ENCODE assay signal across 19 cellular contexts in the genomic region with DNA sequence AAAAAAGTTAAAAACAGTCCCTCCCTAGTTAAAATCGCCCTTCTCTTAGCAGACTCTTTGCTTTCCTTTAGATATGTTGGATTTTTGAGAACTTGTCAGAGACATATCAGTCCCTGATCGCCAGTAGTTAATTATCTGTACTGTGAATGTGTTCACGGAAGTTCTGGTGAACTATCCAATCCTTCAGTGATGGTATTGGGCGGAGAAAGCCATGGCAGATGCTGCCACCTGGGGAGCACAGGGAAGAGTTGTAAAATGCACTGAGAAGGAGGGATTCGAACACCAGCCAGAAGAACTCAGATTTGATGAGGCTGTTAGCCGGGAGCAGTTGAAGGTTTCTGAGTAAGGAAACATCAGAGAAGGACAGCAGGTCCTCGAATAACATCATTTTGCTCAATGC. TPM values are rescaled to one million over a fixed set of nuclear protein-coding genes. Genes with fewer than 3 reads are reported as not detected.
DNase-seq lines count a peak whose midpoint lies in the region; ATAC-seq and TF ChIP-seq lines count a peak whose summit lies in the region.
"Had no signal": no experiment of that assay in that cellular context is flagged by ENCODE, and none has a peak within 500 bp of the region (broad histone marks: within the 10 kb centered on the region; RNA-seq: fewer than 3 reads in every experiment).

No MANE protein-coding gene starts in this region.

- no peak overlapping the region for H3K9ac ChIP-seq in OCI-LY3 (ENCODE audit: low read length)

- no peak overlapping the region for H3K4me3 ChIP-seq in OCI-LY3 (ENCODE audit: low read length)
- no peak overlapping the region for H3K4me3 ChIP-seq in WERI-Rb-1 (ENCODE audit: low read depth, low read length)
- H3K4me3 ChIP-seq in spleen, result no peak overlapping the region
- no peak overlapping the region for H3K4me3 ChIP-seq in left lung

- H3K27me3 ChIP-seq in OCI-LY3 (ENCODE audit: low read depth, low read length), result no peaks in the 10 kb centered on the region
- H3K27me3 ChIP-seq in WERI-Rb-1 (ENCODE audit: insufficient read depth, low read depth, severe bottlenecking), result no peaks in the 10 kb centered on the region
- no peaks in the 10 kb centered on the region for H3K27me3 ChIP-seq in spleen (replicated peaks in 1 of 7)
- no peaks in the 10 kb centered on the region for H3K27me3 ChIP-seq in left lung

- intact Hi-C loops in Calu3 (cut with micrococcal nuclease; ENCODE audit: unreplicated experiment), result no loop called here
- intact Hi-C loops in spleen (cut with DNase I; ENCODE audit: low total_unique reads), result no loop called here
- intact Hi-C loops in left lung (cut with DNase I), result no loop called here

- H3K36me3 ChIP-seq in OCI-LY3 (replicated peaks; ENCODE audit: low read depth, low read length) (no peaks in the 10 kb centered on the region), WERI-Rb-1 (no peaks in the 10 kb centered on the region), spleen (peaks cover 0 to 5% (median 1%) of the 10 kb centered on the region in 6 donors), left lung (peaks cover 0 to 5% of the 10 kb centered on the region in 2 donors)

- H3K9me3 ChIP-seq in OCI-LY3 (ENCODE audit: insufficient read depth, low read length) (no peaks in the 10 kb centered on the region), WERI-Rb-1 (ENCODE audit: severe bottlenecking) (no peaks in the 10 kb centered on the region), spleen (no peaks in the 10 kb centered on the region), left lung (no peaks in the 10 kb centered on the region)

- no peaks in the 10 kb centered on the region for H3K36me3 Mint-ChIP-seq in Calu3 (ENCODE audit: insufficient read depth, unreplicated experiment)
- peaks cover 8% of the 10 kb centered on the region for H3K36me3 Mint-ChIP-seq in mesothelial cell of epicardium
- H3K36me3 Mint-ChIP-seq in stimulated activated memory B cell treated with anti-CD40 and anti-IgM and Interleukin-4, amounts not matched to agents 10 μg/mL and 1 μg/mL and 100 μg/mL, for 72 hours, result peaks cover 8% of the 10 kb centered on the region

- no peak overlapping the region for H3K4me2 ChIP-seq in OCI-LY3 (ENCODE audit: low read length)

- H3K27ac ChIP-seq in OCI-LY3 (ENCODE audit: low read length) (no peak overlapping the region), WERI-Rb-1 (no peak overlapping the region), spleen (no peak overlapping the region), left lung (no peak overlapping the region)

- H3K4me3 Mint-ChIP-seq in Calu3 (ENCODE audit: low read depth, unreplicated experiment) (no peak overlapping the region), mesothelial cell of epicardium (no peak overlapping the region)
- H3K4me3 Mint-ChIP-seq in stimulated activated memory B cell treated with anti-CD40 and anti-IgM and Interleukin-4, amounts not matched to agents 10 μg/mL and 1 μg/mL and 100 μg/mL, for 72 hours, result no peak overlapping the region
- H3K4me3 Mint-ChIP-seq: CD4-positive, CD25-positive, alpha-beta regulatory T cell; IgD-negative memory B cell had no signal

- TF ChIP-seq CTCF in Calu3 (IDR thresholded peaks at IDR 0.05; ENCODE audit: unreplicated experiment), result no peak
- TF ChIP-seq CTCF in OCI-LY3 (IDR thresholded peaks at IDR 0.05; ENCODE audit: low read depth, low read length), result 0 out of 2 replicates have a peak, but pooled peaks have one; percentile 7
- 0 out of 2 replicates have a peak, but pooled peaks have one; percentile 20 for TF ChIP-seq CTCF in WERI-Rb-1 (IDR thresholded peaks at IDR 0.05; ENCODE audit: low read depth, low read length)
- TF ChIP-seq CTCF in mesothelial cell of epicardium (IDR thresholded peaks at IDR 0.05; ENCODE audit: unreplicated experiment), result no peak
- TF ChIP-seq CTCF in spleen (IDR thresholded peaks at IDR 0.05 in 8 of 11, conservative IDR thresholded peaks at IDR 0.05 in 3 of 11), result no peak
- no peak for TF ChIP-seq CTCF in left lung (IDR thresholded peaks at IDR 0.05)

- ATAC-seq in stimulated activated memory B cell treated with anti-CD40 and anti-IgM and Interleukin-4, amounts not matched to agents 10 μg/mL and 1 μg/mL and 100 μg/mL, for 72 hours, result no peak
- ATAC-seq in HG02759 (IDR thresholded peaks at IDR 0.05; ENCODE audit: unreplicated experiment) (no peak), left lung (no peak)

- H2AFZ ChIP-seq in OCI-LY3 (ENCODE audit: low read depth, low read length), result no peak overlapping the region

- peak overlapping the region; percentile 6 for H3K27ac Mint-ChIP-seq in Calu3 (ENCODE audit: unreplicated experiment)
- H3K27ac Mint-ChIP-seq in mesothelial cell of epicardium, result peak overlapping the region; percentile 6
- H3K27ac Mint-ChIP-seq in stimulated activated memory B cell treated with anti-CD40 and anti-IgM and Interleukin-4, amounts not matched to agents 10 μg/mL and 1 μg/mL and 100 μg/mL, for 72 hours, result no peak overlapping the region
- H3K27ac Mint-ChIP-seq: CD4-positive, CD25-positive, alpha-beta regulatory T cell; IgD-negative memory B cell had no signal

- no peaks in the 10 kb centered on the region for H3K79me2 ChIP-seq in OCI-LY3 (ENCODE audit: low read length)

- H3K27me3 Mint-ChIP-seq in Calu3 (ENCODE audit: unreplicated experiment) (no peaks in the 10 kb centered on the region), mesothelial cell of epicardium (ENCODE audit: low read depth) (no peaks in the 10 kb centered on the region)
- no peaks in the 10 kb centered on the region for H3K27me3 Mint-ChIP-seq in stimulated activated memory B cell treated with anti-CD40 and anti-IgM and Interleukin-4, amounts not matched to agents 10 μg/mL and 1 μg/mL and 100 μg/mL, for 72 hours
- H3K27me3 Mint-ChIP-seq: IgD-negative memory B cell had no signal

- CTCF ChIA-PET in Calu3 (lab: Charles Lee), result no interaction called here

- DNase-seq in Calu3 (no peak), WERI-Rb-1 (no peak), mesothelial cell of epicardium (ENCODE audit: low spot score in 2 of 2, unreplicated experiment in 2 of 2) (no peak), spleen (no peak), left lung (no peak)
- DNase-seq: AML-193; CD4-positive, CD25-positive, alpha-beta regulatory T cell; DMS79 treated with DMSO at 0.1 percent for 48 hours; GDM1; H7; NCI-H146; NCI-H2081 treated with DMSO at 0.1 percent for 48 hours; NCI-H2227 treated with DMSO at 0.1 percent for 48 hours; NCI-H526; SHP77 treated with DMSO at 0.1 percent for 48 hours had no signal

- H3K4me1 ChIP-seq in OCI-LY3 (ENCODE audit: low read length) (peaks cover 28% of the 10 kb centered on the region), spleen (peaks cover 0 to 27% (median 3%) of the 10 kb centered on the region in 6 donors), left lung (peaks cover 0 to 35% of the 10 kb centered on the region in 2 donors)

- H3K9me3 Mint-ChIP-seq in Calu3 (ENCODE audit: low read depth, unreplicated experiment) (no peaks in the 10 kb centered on the region), mesothelial cell of epicardium (no peaks in the 10 kb centered on the region)
- H3K9me3 Mint-ChIP-seq in stimulated activated memory B cell treated with anti-CD40 and anti-IgM and Interleukin-4, amounts not matched to agents 10 μg/mL and 1 μg/mL and 100 μg/mL, for 72 hours, result no peaks in the 10 kb centered on the region
- H3K9me3 Mint-ChIP-seq: IgD-negative memory B cell had no signal

- WGBS in spleen, 5 donors, result 81 to 93% (median 90%) methylated on average over 7 of the region's 7 CpGs

- H3K4me1 Mint-ChIP-seq in Calu3 (ENCODE audit: low read depth, unreplicated experiment) (peaks cover 17% of the 10 kb centered on the region), mesothelial cell of epicardium (peaks cover 13% of the 10 kb centered on the region)
- peaks cover 9% of the 10 kb centered on the region for H3K4me1 Mint-ChIP-seq in stimulated activated memory B cell treated with anti-CD40 and anti-IgM and Interleukin-4, amounts not matched to agents 10 μg/mL and 1 μg/mL and 100 μg/mL, for 72 hours

- no peak for TF ChIP-seq POLR2A in spleen (IDR thresholded peaks at IDR 0.05)

- H4K20me1 ChIP-seq in OCI-LY3 (ENCODE audit: insufficient read depth, low read length), result no peaks in the 10 kb centered on the region

- BruUV-seq in Calu3 (replicated peaks; lab: Mats Ljungman, UMichigan), result no TSS peak

RNA-seq across cellular contexts. Expression of a gene that starts 17.5 kb away (rescaled TPM):
- total RNA-seq in Calu3 (2022), result 17.2 and 20.7 TPM in 2 replicates
- 5.1 to 5.7 TPM (median 5.5 TPM) in 3 replicates for total RNA-seq in mesothelial cell of epicardium
- total RNA-seq in spleen, result 1 to 10 TPM in 4 of 7 donors, under 1 TPM in 3; 0.58 to 3.3 (median 1.6) TPM
- polyA plus RNA-seq in spleen, result under 1 TPM; 0.09 to 0.67 (median 0.29) TPM
- total RNA-seq in left lung, result 1 to 10 TPM in 1 of 2 donors, under 1 TPM in 1; 0.71 to 2.2 TPM

RNA-seq across cellular contexts. Expression of a gene that starts 31.6 kb away (rescaled TPM):
- 15.1 and 19.3 TPM in 2 replicates for total RNA-seq in Calu3 (2022)
- 24.5 to 26.4 TPM (median 25.3 TPM) in 3 replicates for total RNA-seq in mesothelial cell of epicardium
- total RNA-seq in spleen, result 10 to 100 TPM; 29.6 to 37.5 (median 30.1) TPM
- 10 to 100 TPM; 21.4 to 40.2 (median 34.2) TPM for polyA plus RNA-seq in spleen
- 10 to 100 TPM; 15.4 to 24.1 TPM for total RNA-seq in left lung

Comparison
In these comparisons a context has a peak if more than half of its experiments do, and no peak if none do; other contexts are left out.
1. CTCF ChIP-seq: peak in OCI-LY3 (single experiment) and WERI-Rb-1 (single experiment); none in Calu3 (single experiment), mesothelial cell of epicardium (single experiment), spleen (0 of 11) and left lung (0 of 2).